Comparison of ENCODE assay signal across 10 cellular contexts in genomic region chr3:48845170-48845569, GRCh38. TPM values are rescaled to one million over a fixed set of nuclear protein-coding genes. Genes with fewer than 3 reads are reported as not detected.
DNase-seq lines count a peak whose midpoint lies in the region; ATAC-seq and TF ChIP-seq lines count a peak whose summit lies in the region.
"Had no signal": no experiment of that assay in that cellular context is flagged by ENCODE, and none has a peak within 500 bp of the region (broad histone marks: within the 10 kb centered on the region; RNA-seq: fewer than 3 reads in every experiment).

No MANE protein-coding gene starts in this region.

- peaks cover 12% of the 10 kb centered on the region for H3K4me1 ChIP-seq in HUES6 (ENCODE audit: control insufficient read depth, insufficient read depth, low read length)

- H3K9ac ChIP-seq in HUES6 (ENCODE audit: low read length) = no peak overlapping the region

- TF ChIP-seq CTCF in neural crest cell (conservative IDR thresholded peaks at IDR 0.05) = no peak

- no peaks in the 10 kb centered on the region for H3K9me3 Mint-ChIP-seq in central memory CD8-positive, alpha-beta T cell
- H3K9me3 Mint-ChIP-seq in neural crest cell = no peaks in the 10 kb centered on the region

- no peak overlapping the region for H3K27ac ChIP-seq in HUES6 (ENCODE audit: low read depth, low read length)

- no peaks in the 10 kb centered on the region for H3K27me3 Mint-ChIP-seq in central memory CD8-positive, alpha-beta T cell
- peaks cover 5% of the 10 kb centered on the region for H3K27me3 Mint-ChIP-seq in neural crest cell (ENCODE audit: low read depth)

- no peak for ATAC-seq in central memory CD8-positive, alpha-beta T cell (replicated peaks; ENCODE audit: extremely low read depth, poor library complexity, severe bottlenecking)
- no peak for ATAC-seq in left lobe of liver

- H3K4me1 Mint-ChIP-seq in central memory CD8-positive, alpha-beta T cell = peaks cover 23% of the 10 kb centered on the region
- H3K4me1 Mint-ChIP-seq in neural crest cell = peaks cover 20% of the 10 kb centered on the region

- no peaks in the 10 kb centered on the region for H3K36me3 ChIP-seq in HUES6 (ENCODE audit: control insufficient read depth, insufficient read depth, low read length)

- no peak overlapping the region for H3K27ac Mint-ChIP-seq in central memory CD8-positive, alpha-beta T cell (ENCODE audit: low read depth)
- no peak overlapping the region for H3K27ac Mint-ChIP-seq in neural crest cell (ENCODE audit: unreplicated experiment)

- peak; percentile 5 for DNase-seq in NCI-H2029 treated with DMSO at 0.1 percent for 48 hours (lab: John Stamatoyannopoulos, UW)
- no peak for DNase-seq in NCI-H2029 (lab: John Stamatoyannopoulos, UW)
- DNase-seq in central memory CD8-positive, alpha-beta T cell (ENCODE audit: low spot score in 2 of 2) = no peak
- no peak for DNase-seq in neural crest cell (ENCODE audit: low read depth, low spot score)
- no peak for DNase-seq in GF-D8 (lab: John Stamatoyannopoulos, UW)
- DNase-seq in NCI-H524 treated with DMSO at 0.1 percent for 48 hours (lab: John Stamatoyannopoulos, UW) = no peak
- DNase-seq in left lobe of liver (ENCODE audit: low spot score) = no peak
- DNase-seq: amygdala, NCI-H2171 had no signal

- peak overlapping the region; percentile 82 for H3K4me3 Mint-ChIP-seq in central memory CD8-positive, alpha-beta T cell
- H3K4me3 Mint-ChIP-seq in neural crest cell = peak overlapping the region; percentile 75

- peaks cover 5% of the 10 kb centered on the region for H3K36me3 Mint-ChIP-seq in central memory CD8-positive, alpha-beta T cell (ENCODE audit: insufficient read depth)
- peaks cover 5% of the 10 kb centered on the region for H3K36me3 Mint-ChIP-seq in neural crest cell (ENCODE audit: low read depth)

- H3K9me3 ChIP-seq in HUES6 (ENCODE audit: control insufficient read depth, insufficient read depth, low read depth, low read length) = no peaks in the 10 kb centered on the region

- no peaks in the 10 kb centered on the region for H3K27me3 ChIP-seq in HUES6 (ENCODE audit: control insufficient read depth, insufficient read depth, low read length)

- peak overlapping the region; percentile 22; the same call in 1 of the 2 replicates for H3K4me3 ChIP-seq in HUES6 (ENCODE audit: low read depth, low read length)

RNA-seq across cellular contexts. Expression of gene PRKAR2A, which starts 2.5 kb away (rescaled TPM):
- total RNA-seq in neural crest cell = 47.6 and 49.6 TPM in 2 replicates
- total RNA-seq in left lobe of liver = 46.6 TPM

RNA-seq across cellular contexts. Expression of gene SLC25A20, which starts 53.5 kb away (rescaled TPM):
- 5.7 and 6.5 TPM in 2 replicates for total RNA-seq in neural crest cell
- total RNA-seq in left lobe of liver = 84.1 TPM

Comparison
In these comparisons a context has a peak if more than half of its experiments do, and no peak if none do; other contexts are left out.
1. RNA of gene SLC25A20, which starts 53.5 kb away (total RNA-seq): 84.1 TPM in left lobe of liver (single experiment); 5.7 to 6.5 TPM in neural crest cell; every median in the first group is over 10 times any median in the second.